Comparison of ENCODE assay signal across 1 cellular context in genomic region chr9:89310486-89311345, GRCh38.
A peak's percentile ranks its signal among the peaks of the same experiment; 100 is the strongest.
TF ChIP-seq lines count a peak whose summit lies in the region.

Gene CKS2, plus strand, starts transcription at chr9:89311195. Its CDS starts 98 bp downstream, at chr9:89311293.

TF ChIP-seq in K562, 482 proteins besides CTCF, POLR2A, EP300 and RAD21 (continued from another document):
- TF ChIP-seq ZBTB40 (IDR thresholded peaks at IDR 0.05) (peak; percentile 86), ZBTB40 (CRISPR knock-in tag; IDR thresholded peaks at IDR 0.05) (no peak), ZMIZ1 (IDR thresholded peaks at IDR 0.05; ENCODE audit: low read depth in 2 of 2, low read length in 2 of 2) (0 out of 4 replicates have a peak, but pooled peaks of 1 of the 2 experiments have one; percentile 36), ZNF696 (CRISPR knock-in tag; conservative IDR thresholded peaks at IDR 0.05) (no peak), GTF2E2 (tag; IDR thresholded peaks at IDR 0.05) (no peak; the same call in 1 of the 2 replicates), TFE3 (CRISPR knock-in tag; IDR thresholded peaks at IDR 0.05) (peak; percentile 51; the same call in 1 of the 2 replicates), HMGN3 (IDR thresholded peaks at IDR 0.05; ENCODE audit: borderline replicate concordance, extremely low read depth, insufficient read length, low read depth, low read length) (peak; percentile 15), DEAF1 (CRISPR knock-in tag; IDR thresholded peaks at IDR 0.05) (no peak), ZNF695 (CRISPR knock-in tag; IDR thresholded peaks at IDR 0.05) (no peak), PHF8 (IDR thresholded peaks at IDR 0.05; ENCODE audit: borderline replicate concordance, low read length) (peak; percentile 70; the same call in 1 of the 2 replicates), CREM (IDR thresholded peaks at IDR 0.05; ENCODE audit: low read depth) (peak; percentile 96), KHSRP (IDR thresholded peaks at IDR 0.05) (peak; percentile 56; the same call in 1 of the 2 replicates), THAP12 (CRISPR knock-in tag; IDR thresholded peaks at IDR 0.05) (peak; percentile 71; the same call in 1 of the 2 replicates), ZNF699 (CRISPR knock-in tag; IDR thresholded peaks at IDR 0.05; ENCODE audit: insufficient replicate concordance) (no peak), TGIF2 (CRISPR knock-in tag; IDR thresholded peaks at IDR 0.05) (no peak), THAP7 (CRISPR knock-in tag; IDR thresholded peaks at IDR 0.05) (0 out of 2 replicates have a peak, but pooled peaks have one; percentile 36), AFF4 (CRISPR knock-in tag; IDR thresholded peaks at IDR 0.05) (peak; percentile 59), POLR3G (IDR thresholded peaks at IDR 0.05; ENCODE audit: extremely low read depth, insufficient read length, insufficient replicate concordance) (no peak), ZNF174 (CRISPR knock-in tag; IDR thresholded peaks at IDR 0.05) (no peak), BRD4 (IDR thresholded peaks at IDR 0.05) (peak; percentile 91)
